Comparison of ENCODE assay signal across 1 cellular context in genomic region chr15:41116116-41116871, GRCh38.
TF ChIP-seq lines count a peak whose summit lies in the region.

Gene INO80 (minus strand): TSS chr15:41116280. CDS start chr15:41096310, 19,970 bp downstream.

TF ChIP-seq in HepG2, 621 proteins besides CTCF, POLR2A, EP300 and RAD21 (continued from another document and continues in another):
- TF ChIP-seq THAP9 (CRISPR knock-in tag; IDR thresholded peaks at IDR 0.05; ENCODE audit: borderline replicate concordance) (peak; percentile 82; the same call in 1 of the 2 replicates), ZNF660 (CRISPR knock-in tag; IDR thresholded peaks at IDR 0.05; ENCODE audit: borderline replicate concordance, low read depth) (no peak), MAX (IDR thresholded peaks at IDR 0.05) (peak; percentile 79), ZNF747 (CRISPR knock-in tag; IDR thresholded peaks at IDR 0.05; ENCODE audit: borderline replicate concordance) (peak; percentile 58; the same call in 1 of the 2 replicates), NFYC (CRISPR knock-in tag; IDR thresholded peaks at IDR 0.05) (0 out of 2 replicates have a peak, but pooled peaks have one; percentile 35), PTBP1 (IDR thresholded peaks at IDR 0.05; ENCODE audit: low read depth, low read length, poor library complexity, severe bottlenecking) (no peak), ZNF530 (CRISPR knock-in tag; IDR thresholded peaks at IDR 0.05; ENCODE audit: low read depth) (no peak), STAT6 (CRISPR knock-in tag; IDR thresholded peaks at IDR 0.05; ENCODE audit: borderline replicate concordance) (no peak), XRCC5 (optimal IDR thresholded peaks at IDR 0.05; ENCODE audit: low read length) (peak; percentile 97), ZNF576 (CRISPR knock-in tag; IDR thresholded peaks at IDR 0.05) (0 out of 2 replicates have a peak, but pooled peaks have one; percentile 50), KMT2B (CRISPR knock-in tag; IDR thresholded peaks at IDR 0.05) (peak; percentile 93), ZFP91 (CRISPR knock-in tag; IDR thresholded peaks at IDR 0.05; ENCODE audit: borderline replicate concordance) (peak; percentile 97), ZSCAN5A (CRISPR knock-in tag; IDR thresholded peaks at IDR 0.05; ENCODE audit: borderline replicate concordance) (peak; percentile 45; the same call in 1 of the 2 replicates), MATR3 (CRISPR knock-in tag; IDR thresholded peaks at IDR 0.05) (no peak), ARID4A (CRISPR knock-in tag; IDR thresholded peaks at IDR 0.05; ENCODE audit: borderline replicate concordance) (peak; percentile 62; the same call in 1 of the 2 replicates), ZNF614 (CRISPR knock-in tag; IDR thresholded peaks at IDR 0.05; ENCODE audit: borderline replicate concordance) (0 out of 2 replicates have a peak, but pooled peaks have one; percentile 18), ZNF703 (CRISPR knock-in tag; IDR thresholded peaks at IDR 0.05; ENCODE audit: borderline replicate concordance) (no peak), YEATS4 (CRISPR knock-in tag; IDR thresholded peaks at IDR 0.05; ENCODE audit: borderline replicate concordance) (peak; percentile 92), ZNF275 (CRISPR knock-in tag; IDR thresholded peaks at IDR 0.05; ENCODE audit: borderline replicate concordance) (peak; percentile 58; the same call in 1 of the 2 replicates), KDM6A (CRISPR knock-in tag; IDR thresholded peaks at IDR 0.05; ENCODE audit: low read depth) (peak; percentile 25; the same call in 1 of the 2 replicates), ZNF644 (CRISPR knock-in tag; IDR thresholded peaks at IDR 0.05; ENCODE audit: low read depth) (no peak), FLYWCH1 (CRISPR knock-in tag; IDR thresholded peaks at IDR 0.05) (no peak), ZFAT (CRISPR knock-in tag; conservative IDR thresholded peaks at IDR 0.05) (no peak), ZNF83 (CRISPR knock-in tag; IDR thresholded peaks at IDR 0.05; ENCODE audit: borderline replicate concordance) (no peak), HNF1B (CRISPR knock-in tag; IDR thresholded peaks at IDR 0.05) (peak; percentile 56; the same call in 1 of the 2 replicates), ZBTB10 (CRISPR knock-in tag; IDR thresholded peaks at IDR 0.05; ENCODE audit: borderline replicate concordance) (no peak; the same call in 1 of the 2 replicates), HDAC2 (CRISPR knock-in tag; IDR thresholded peaks at IDR 0.05) (peak; percentile 41; the same call in 1 of the 2 replicates), RBFOX2 (IDR thresholded peaks at IDR 0.05; ENCODE audit: low read depth, low read length) (peak; percentile 93), ZNF737 (CRISPR knock-in tag; IDR thresholded peaks at IDR 0.05; ENCODE audit: borderline replicate concordance) (no peak), NPAS2 (CRISPR knock-in tag; IDR thresholded peaks at IDR 0.05; ENCODE audit: borderline replicate concordance) (no peak), ZNF713 (CRISPR knock-in tag; IDR thresholded peaks at IDR 0.05) (no peak), ZNF333 (CRISPR knock-in tag; IDR thresholded peaks at IDR 0.05; ENCODE audit: borderline replicate concordance) (peak; percentile 91), MXD3 (CRISPR knock-in tag; IDR thresholded peaks at IDR 0.05) (peak; percentile 91), HOXA5 (CRISPR knock-in tag; IDR thresholded peaks at IDR 0.05) (no peak; the same call in 1 of the 2 replicates)
